In the genomic region with DNA sequence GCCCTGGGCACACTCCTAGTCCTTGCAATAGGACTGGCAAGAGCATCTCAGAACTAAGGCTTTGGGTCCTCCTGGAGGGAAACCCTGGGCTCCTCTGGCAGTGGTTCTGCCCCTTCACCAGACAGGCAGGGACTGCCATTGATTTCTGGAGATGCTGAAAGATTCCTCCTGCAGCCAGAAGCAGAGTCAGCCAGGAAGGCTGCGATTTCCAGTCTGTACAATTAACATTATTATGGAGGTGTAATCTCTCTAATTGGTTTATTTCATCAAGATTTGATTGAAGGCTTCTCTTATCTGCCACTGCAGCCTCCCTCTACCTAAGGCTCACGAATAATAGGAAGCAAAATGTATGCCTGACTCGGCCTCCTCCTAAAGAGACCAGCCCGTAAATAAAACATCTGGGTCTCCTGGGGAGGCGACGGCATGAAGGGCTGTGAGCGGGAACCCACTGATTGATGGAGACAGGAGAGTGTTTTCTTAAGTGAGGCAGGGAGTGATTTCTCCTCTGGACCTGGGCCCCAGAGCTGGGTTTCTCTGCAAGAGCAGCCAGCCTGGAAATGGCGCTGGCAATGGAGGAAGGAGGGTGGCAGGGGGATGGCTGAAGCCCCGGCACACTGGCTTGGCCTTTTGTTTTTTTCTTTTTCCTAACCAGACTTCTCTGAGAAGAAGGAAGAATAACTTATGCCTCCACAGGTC, we compare ENCODE assay signal across 30 cellular contexts.
"Had no signal": no experiment of that assay in that cellular context is flagged by ENCODE, and none has a peak within 500 bp of the region (broad histone marks: within the 10 kb centered on the region; RNA-seq: fewer than 3 reads in every experiment).

No MANE protein-coding gene starts in this region.

- H3K27ac ChIP-seq: adrenal gland, body of pancreas, colonic mucosa, epithelial cell of prostate, esophagus squamous epithelium, gastroesophageal sphincter had no signal

- H3K27me3 Mint-ChIP-seq: activated CD4-positive, alpha-beta T cell treated with anti-CD3 and anti-CD28 coated beads, Interleukin-2, amount 10 ng/mL, durations not matched to agents 24 days and 14 days; activated CD8-positive, alpha-beta memory T cell treated with anti-CD3 and anti-CD28 coated beads, Interleukin-2, amount 10 ng/mL, durations not matched to agents 7 days and 5 days; activated naive CD8-positive, alpha-beta T cell treated with anti-CD3 and anti-CD28 coated beads, Interleukin-2, amount 50 U/mL, for 24 hours had no signal

- H3K9me3 Mint-ChIP-seq: activated CD4-positive, alpha-beta memory T cell treated with anti-CD3 and anti-CD28 coated beads for 36 hours; activated CD4-positive, alpha-beta T cell treated with anti-CD3 and anti-CD28 coated beads, Interleukin-2, amount 10 ng/mL, durations not matched to agents 24 days and 14 days; activated naive CD4-positive, alpha-beta T cell treated with anti-CD3 and anti-CD28 coated beads for 36 hours; activated T-helper 2 cell treated with anti-CD3 and anti-CD28 coated beads, Interferon-gamma antibody, Interleukin-2, Interleukin-4, amounts not matched to agents 10 μg/mL and 5 μg/mL and 100 μg/mL, durations not matched to agents 14 hours and 24 hours and 36 hours had no signal

- H3K36me3 ChIP-seq: adrenal gland, colonic mucosa, esophagus squamous epithelium, gastroesophageal sphincter had no signal

- H3K4me3 Mint-ChIP-seq: activated CD4-positive, alpha-beta memory T cell treated with anti-CD3 and anti-CD28 coated beads for 36 hours; activated CD4-positive, alpha-beta T cell treated with anti-CD3 and anti-CD28 coated beads for 36 hours; activated CD4-positive, alpha-beta T cell treated with anti-CD3 and anti-CD28 coated beads, Interleukin-2, amount 10 ng/mL, durations not matched to agents 24 days and 14 days; activated CD8-positive, alpha-beta memory T cell treated with anti-CD3 and anti-CD28 coated beads, Interleukin-2, amount 10 ng/mL, durations not matched to agents 7 days and 5 days; activated CD8-positive, alpha-beta T cell treated with anti-CD3 and anti-CD28 coated beads, Interleukin-2, amount 10 ng/mL, durations not matched to agents 7 days and 5 days; activated naive CD4-positive, alpha-beta T cell treated with anti-CD3 and anti-CD28 coated beads for 36 hours; activated naive CD4-positive, alpha-beta T cell treated with anti-CD3 and anti-CD28 coated beads, Interleukin-2, amount 50 U/mL, for 24 hours; activated naive CD8-positive, alpha-beta T cell treated with anti-CD3 and anti-CD28 coated beads for 36 hours; activated naive CD8-positive, alpha-beta T cell treated with anti-CD3 and anti-CD28 coated beads, Interleukin-2, amount 50 U/mL, for 24 hours; activated T-helper 1 cell treated with anti-CD3 and anti-CD28 coated beads, Interleukin-12 subunit alpha, Interleukin-12 subunit beta, Interleukin-2, Interleukin-4 antibody, amounts not matched to agents 30 ng/mL and 10 ng/mL and 1 ng/mL, durations not matched to agents 14 hours and 24 hours and 36 hours had no signal

- H3K4me1 ChIP-seq: adrenal gland, body of pancreas, colonic mucosa, gastroesophageal sphincter had no signal

- H3K27me3 ChIP-seq: body of pancreas, colonic mucosa had no signal

- H3K4me1 Mint-ChIP-seq: activated CD4-positive, alpha-beta T cell treated with anti-CD3 and anti-CD28 coated beads for 36 hours; activated CD4-positive, alpha-beta T cell treated with anti-CD3 and anti-CD28 coated beads, Interleukin-2, amount 10 ng/mL, durations not matched to agents 24 days and 14 days; activated CD8-positive, alpha-beta memory T cell treated with anti-CD3 and anti-CD28 coated beads, Interleukin-2, amount 10 ng/mL, durations not matched to agents 7 days and 5 days; activated naive CD4-positive, alpha-beta T cell treated with anti-CD3 and anti-CD28 coated beads, Interleukin-2, amount 50 U/mL, for 24 hours; activated naive CD8-positive, alpha-beta T cell treated with anti-CD3 and anti-CD28 coated beads for 36 hours; activated naive CD8-positive, alpha-beta T cell treated with anti-CD3 and anti-CD28 coated beads, Interleukin-2, amount 50 U/mL, for 24 hours had no signal

- ATAC-seq: activated CD4-positive, alpha-beta T cell treated with anti-CD3 and anti-CD28 coated beads for 36 hours; activated CD8-positive, alpha-beta memory T cell treated with anti-CD3 and anti-CD28 coated beads, Interleukin-2, amount 10 ng/mL, durations not matched to agents 7 days and 5 days; activated CD8-positive, alpha-beta T cell treated with anti-CD3 and anti-CD28 coated beads, Interleukin-2, amount 10 ng/mL, durations not matched to agents 7 days and 5 days; activated naive CD8-positive, alpha-beta T cell treated with anti-CD3 and anti-CD28 coated beads, Interleukin-2, amount 50 U/mL, for 24 hours; body of pancreas; gastroesophageal sphincter had no signal

- DNase-seq: activated CD4-positive, alpha-beta memory T cell treated with anti-CD3 and anti-CD28 coated beads for 36 hours; activated CD4-positive, alpha-beta T cell treated with anti-CD3 and anti-CD28 coated beads for 36 hours; activated CD4-positive, alpha-beta T cell treated with anti-CD3 and anti-CD28 coated beads, Interleukin-2, amount 10 ng/mL, durations not matched to agents 24 days and 14 days; activated CD4-positive, CD25-positive, alpha-beta regulatory T cell; activated CD4-positive, CD25-positive, alpha-beta regulatory T cell treated with anti-CD3 and anti-CD28 coated beads, Interleukin-2, amount 50 U/mL, for 72 hours; activated CD8-positive, alpha-beta memory T cell treated with anti-CD3 and anti-CD28 coated beads, Interleukin-2, amount 10 ng/mL, durations not matched to agents 7 days and 5 days; activated CD8-positive, alpha-beta memory T cell treated with anti-CD3 and anti-CD28 coated beads, Interleukin-2, amount 50 U/mL, for 4 hours; activated CD8-positive, alpha-beta T cell treated with anti-CD3 and anti-CD28 coated beads, Interleukin-2, amount 10 ng/mL, durations not matched to agents 7 days and 5 days; activated effector memory CD4-positive, alpha-beta T cell treated with anti-CD3 and anti-CD28 coated beads, Interleukin-2, amount 50 U/mL, for 16 hours; activated naive CD4-positive, alpha-beta T cell treated with anti-CD3 and anti-CD28 coated beads for 36 hours; activated naive CD8-positive, alpha-beta T cell treated with anti-CD3 and anti-CD28 coated beads for 36 hours; activated naive CD8-positive, alpha-beta T cell treated with anti-CD3 and anti-CD28 coated beads, Interleukin-2, amount 50 U/mL, for 24 hours; activated T-cell treated with anti-CD3 and anti-CD28 coated beads, Interleukin-2, amount 50 U/mL, for 1 hour; activated T-cell treated with anti-CD3 and anti-CD28 coated beads, Interleukin-2, amount 50 U/mL, for 48 hours; adrenal gland; amygdala; aorta; body of pancreas; central memory CD4-positive, alpha-beta T cell; cerebellar nuclear complex; colonic mucosa; effector CD8-positive, alpha-beta T cell; esophagus squamous epithelium; foreskin melanocyte; T-helper 2 cell had no signal

- H3K27ac Mint-ChIP-seq: activated CD4-positive, alpha-beta memory T cell treated with anti-CD3 and anti-CD28 coated beads for 36 hours; activated CD4-positive, alpha-beta T cell treated with anti-CD3 and anti-CD28 coated beads for 36 hours; activated CD4-positive, alpha-beta T cell treated with anti-CD3 and anti-CD28 coated beads, Interleukin-2, amount 10 ng/mL, durations not matched to agents 24 days and 14 days; activated CD8-positive, alpha-beta memory T cell treated with anti-CD3 and anti-CD28 coated beads, Interleukin-2, amount 10 ng/mL, durations not matched to agents 7 days and 5 days; activated CD8-positive, alpha-beta T cell treated with anti-CD3 and anti-CD28 coated beads, Interleukin-2, amount 10 ng/mL, durations not matched to agents 7 days and 5 days; activated naive CD4-positive, alpha-beta T cell treated with anti-CD3 and anti-CD28 coated beads for 36 hours; activated naive CD8-positive, alpha-beta T cell treated with anti-CD3 and anti-CD28 coated beads for 36 hours; activated naive CD8-positive, alpha-beta T cell treated with anti-CD3 and anti-CD28 coated beads, Interleukin-2, amount 50 U/mL, for 24 hours; activated T-helper 1 cell treated with anti-CD3 and anti-CD28 coated beads, Interleukin-12 subunit alpha, Interleukin-12 subunit beta, Interleukin-2, Interleukin-4 antibody, amounts not matched to agents 30 ng/mL and 10 ng/mL and 1 ng/mL, durations not matched to agents 14 hours and 24 hours and 36 hours; activated T-helper 2 cell treated with anti-CD3 and anti-CD28 coated beads, Interferon-gamma antibody, Interleukin-2, Interleukin-4, amounts not matched to agents 10 μg/mL and 5 μg/mL and 100 μg/mL, durations not matched to agents 14 hours and 24 hours and 36 hours had no signal

- H3K4me3 ChIP-seq: adrenal gland, body of pancreas, colonic mucosa, esophagus squamous epithelium, gastroesophageal sphincter had no signal

- H3K9me3 ChIP-seq: adrenal gland, body of pancreas, colonic mucosa, esophagus squamous epithelium, gastroesophageal sphincter had no signal

- H3K36me3 Mint-ChIP-seq: activated CD4-positive, alpha-beta memory T cell treated with anti-CD3 and anti-CD28 coated beads for 36 hours; activated CD8-positive, alpha-beta memory T cell treated with anti-CD3 and anti-CD28 coated beads, Interleukin-2, amount 10 ng/mL, durations not matched to agents 7 days and 5 days; activated naive CD4-positive, alpha-beta T cell treated with anti-CD3 and anti-CD28 coated beads, Interleukin-2, amount 50 U/mL, for 24 hours; activated naive CD8-positive, alpha-beta T cell treated with anti-CD3 and anti-CD28 coated beads for 36 hours had no signal
